Comparison of ENCODE assay signal across 1 cellular context in genomic region chr7:106064836-106065559, GRCh38.
TF ChIP-seq lines count a peak whose summit lies in the region.

No MANE protein-coding gene starts in this region.

TF ChIP-seq in GM23338, 12 proteins besides CTCF, POLR2A, EP300 and RAD21 (continued from another document):
- TF ChIP-seq, protein P1, sequence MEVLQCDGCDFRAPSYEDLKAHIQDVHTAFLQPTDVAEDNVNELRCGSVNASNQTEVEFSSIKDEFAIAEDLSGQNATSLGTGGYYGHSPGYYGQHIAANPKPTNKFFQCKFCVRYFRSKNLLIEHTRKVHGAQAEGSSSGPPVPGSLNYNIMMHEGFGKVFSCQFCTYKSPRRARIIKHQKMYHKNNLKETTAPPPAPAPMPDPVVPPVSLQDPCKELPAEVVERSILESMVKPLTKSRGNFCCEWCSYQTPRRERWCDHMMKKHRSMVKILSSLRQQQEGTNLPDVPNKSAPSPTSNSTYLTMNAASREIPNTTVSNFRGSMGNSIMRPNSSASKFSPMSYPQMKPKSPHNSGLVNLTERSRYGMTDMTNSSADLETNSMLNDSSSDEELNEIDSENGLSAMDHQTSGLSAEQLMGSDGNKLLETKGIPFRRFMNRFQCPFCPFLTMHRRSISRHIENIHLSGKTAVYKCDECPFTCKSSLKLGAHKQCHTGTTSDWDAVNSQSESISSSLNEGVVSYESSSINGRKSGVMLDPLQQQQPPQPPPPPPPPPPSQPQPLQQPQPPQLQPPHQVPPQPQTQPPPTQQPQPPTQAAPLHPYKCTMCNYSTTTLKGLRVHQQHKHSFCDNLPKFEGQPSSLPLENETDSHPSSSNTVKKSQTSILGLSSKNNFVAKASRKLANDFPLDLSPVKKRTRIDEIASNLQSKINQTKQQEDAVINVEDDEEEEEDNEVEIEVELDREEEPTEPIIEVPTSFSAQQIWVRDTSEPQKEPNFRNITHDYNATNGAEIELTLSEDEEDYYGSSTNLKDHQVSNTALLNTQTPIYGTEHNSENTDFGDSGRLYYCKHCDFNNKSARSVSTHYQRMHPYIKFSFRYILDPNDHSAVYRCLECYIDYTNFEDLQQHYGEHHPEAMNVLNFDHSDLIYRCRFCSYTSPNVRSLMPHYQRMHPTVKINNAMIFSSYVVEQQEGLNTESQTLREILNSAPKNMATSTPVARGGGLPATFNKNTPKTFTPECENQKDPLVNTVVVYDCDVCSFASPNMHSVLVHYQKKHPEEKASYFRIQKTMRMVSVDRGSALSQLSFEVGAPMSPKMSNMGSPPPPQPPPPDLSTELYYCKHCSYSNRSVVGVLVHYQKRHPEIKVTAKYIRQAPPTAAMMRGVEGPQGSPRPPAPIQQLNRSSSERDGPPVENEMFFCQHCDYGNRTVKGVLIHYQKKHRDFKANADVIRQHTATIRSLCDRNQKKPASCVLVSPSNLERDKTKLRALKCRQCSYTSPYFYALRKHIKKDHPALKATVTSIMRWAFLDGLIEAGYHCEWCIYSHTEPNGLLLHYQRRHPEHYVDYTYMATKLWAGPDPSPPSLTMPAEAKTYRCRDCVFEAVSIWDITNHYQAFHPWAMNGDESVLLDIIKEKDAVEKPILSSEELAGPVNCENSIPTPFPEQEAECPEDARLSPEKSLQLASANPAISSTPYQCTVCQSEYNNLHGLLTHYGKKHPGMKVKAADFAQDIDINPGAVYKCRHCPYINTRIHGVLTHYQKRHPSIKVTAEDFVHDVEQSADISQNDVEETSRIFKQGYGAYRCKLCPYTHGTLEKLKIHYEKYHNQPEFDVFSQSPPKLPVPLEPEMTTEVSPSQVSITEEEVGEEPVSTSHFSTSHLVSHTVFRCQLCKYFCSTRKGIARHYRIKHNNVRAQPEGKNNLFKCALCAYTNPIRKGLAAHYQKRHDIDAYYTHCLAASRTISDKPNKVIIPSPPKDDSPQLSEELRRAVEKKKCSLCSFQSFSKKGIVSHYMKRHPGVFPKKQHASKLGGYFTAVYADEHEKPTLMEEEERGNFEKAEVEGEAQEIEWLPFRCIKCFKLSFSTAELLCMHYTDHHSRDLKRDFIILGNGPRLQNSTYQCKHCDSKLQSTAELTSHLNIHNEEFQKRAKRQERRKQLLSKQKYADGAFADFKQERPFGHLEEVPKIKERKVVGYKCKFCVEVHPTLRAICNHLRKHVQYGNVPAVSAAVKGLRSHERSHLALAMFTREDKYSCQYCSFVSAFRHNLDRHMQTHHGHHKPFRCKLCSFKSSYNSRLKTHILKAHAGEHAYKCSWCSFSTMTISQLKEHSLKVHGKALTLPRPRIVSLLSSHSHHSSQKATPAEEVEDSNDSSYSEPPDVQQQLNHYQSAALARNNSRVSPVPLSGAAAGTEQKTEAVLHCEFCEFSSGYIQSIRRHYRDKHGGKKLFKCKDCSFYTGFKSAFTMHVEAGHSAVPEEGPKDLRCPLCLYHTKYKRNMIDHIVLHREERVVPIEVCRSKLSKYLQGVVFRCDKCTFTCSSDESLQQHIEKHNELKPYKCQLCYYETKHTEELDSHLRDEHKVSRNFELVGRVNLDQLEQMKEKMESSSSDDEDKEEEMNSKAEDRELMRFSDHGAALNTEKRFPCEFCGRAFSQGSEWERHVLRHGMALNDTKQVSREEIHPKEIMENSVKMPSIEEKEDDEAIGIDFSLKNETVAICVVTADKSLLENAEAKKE (CRISPR knock-in tag; IDR thresholded peaks at IDR 0.05): no peak
- TF ChIP-seq EZH2phosphoT487 (IDR thresholded peaks at IDR 0.05; ENCODE audit: unreplicated experiment) (no peak), CREB1 (CRISPR knock-in tag; IDR thresholded peaks at IDR 0.05; ENCODE audit: low read depth) (no peak), REST (IDR thresholded peaks at IDR 0.05; ENCODE audit: unreplicated experiment) (no peak), POLR2AphosphoS5 (IDR thresholded peaks at IDR 0.05; ENCODE audit: low read depth) (no peak), STAT1 (IDR thresholded peaks at IDR 0.05; ENCODE audit: unreplicated experiment) (no peak), ZNF114 (CRISPR knock-in tag; IDR thresholded peaks at IDR 0.05) (no peak), ETS1 (IDR thresholded peaks at IDR 0.05) (no peak)
TF ChIP-seq in GM23338: peak in this region for 0.
